Comparison of ENCODE assay signal across 16 cellular contexts in the genomic region with DNA sequence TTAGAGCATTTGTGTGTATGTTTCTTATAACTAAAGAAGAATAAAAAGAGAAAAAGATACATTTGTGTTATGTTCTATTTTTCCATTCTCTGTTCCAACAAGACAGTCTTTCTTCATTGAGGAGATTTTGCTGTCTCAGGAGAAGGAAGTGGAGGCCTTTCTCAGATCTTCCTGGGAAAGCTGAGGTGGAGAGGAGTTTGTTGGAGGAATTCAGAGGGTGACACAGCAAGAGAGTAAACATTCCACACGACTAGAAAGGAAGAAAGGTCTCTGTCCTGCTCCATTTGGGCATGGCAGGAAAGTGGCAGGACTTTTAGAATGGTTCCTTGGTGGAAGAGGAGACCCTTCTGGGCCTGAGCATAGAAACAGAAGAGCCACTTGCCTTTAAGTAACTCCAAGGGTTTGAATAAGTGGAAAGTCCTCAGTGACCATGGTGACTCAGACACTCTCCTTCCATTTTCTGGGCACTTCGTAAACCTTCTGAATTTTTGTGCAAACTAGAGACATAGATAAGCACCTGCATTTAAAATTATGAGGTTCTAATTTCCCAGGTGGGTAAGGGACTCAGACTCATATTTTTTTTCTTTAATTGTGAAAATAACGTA.
"Had no signal": no experiment of that assay in that cellular context is flagged by ENCODE, and none has a peak within 500 bp of the region (broad histone marks: within the 10 kb centered on the region; RNA-seq: fewer than 3 reads in every experiment).

No MANE protein-coding gene starts in this region.

- H3K36me3 ChIP-seq: adrenal gland, spleen, suprapubic skin, upper lobe of left lung had no signal

- H3K4me3 ChIP-seq: adrenal gland, coronary artery, spleen, suprapubic skin, upper lobe of left lung had no signal

- DNase-seq: activated CD4-positive, alpha-beta T cell treated with anti-CD3 and anti-CD28 coated beads, Interleukin-2, amount 10 ng/mL, durations not matched to agents 24 days and 14 days; activated naive CD4-positive, alpha-beta T cell treated with anti-CD3 and anti-CD28 coated beads for 36 hours; adrenal gland; central memory CD4-positive, alpha-beta T cell; effector CD8-positive, alpha-beta T cell; hypothalamus; left cardiac atrium; spleen; stimulated activated CD4-positive, alpha-beta T cell treated with anti-CD3 and anti-CD28 coated beads, Interleukin-1b, Interleukin-23, amount 100 ng/mL, for 48 hours; stimulated activated naive B cell treated with anti-CD40 and anti-IgM and Interleukin-4, amounts not matched to agents 10 μg/mL and 1 μg/mL and 100 μg/mL, for 72 hours had no signal

- H3K27me3 ChIP-seq: adrenal gland, spleen, suprapubic skin, upper lobe of left lung had no signal

- H3K4me3 Mint-ChIP-seq: activated CD4-positive, alpha-beta T cell treated with anti-CD3 and anti-CD28 coated beads, Interleukin-2, amount 10 ng/mL, durations not matched to agents 24 days and 14 days; activated naive CD4-positive, alpha-beta T cell treated with anti-CD3 and anti-CD28 coated beads for 36 hours; natural killer cell treated with Interleukin-12 subunit alpha and Interleukin-12 subunit beta and Interleukin-15 and Interleukin-18, amount 100 ng/mL, for 72 hours; stimulated activated naive B cell treated with anti-CD40 and anti-IgM and Interleukin-4, amounts not matched to agents 10 μg/mL and 1 μg/mL and 100 μg/mL, for 72 hours; T-helper 1 cell treated with Interleukin-12 subunit alpha and Interleukin-12 subunit beta and Interleukin-4 antibody, amounts not matched to agents 30 μg/mL and 1 μg/mL, for 36 hours had no signal

- H3K27ac Mint-ChIP-seq: activated CD4-positive, alpha-beta T cell treated with anti-CD3 and anti-CD28 coated beads, Interleukin-2, amount 10 ng/mL, durations not matched to agents 24 days and 14 days; natural killer cell treated with Interleukin-12 subunit alpha and Interleukin-12 subunit beta and Interleukin-15 and Interleukin-18, amount 100 ng/mL, for 72 hours; stimulated activated naive B cell treated with anti-CD40 and anti-IgM and Interleukin-4, amounts not matched to agents 10 μg/mL and 1 μg/mL and 100 μg/mL, for 72 hours; T-helper 1 cell treated with Interleukin-12 subunit alpha and Interleukin-12 subunit beta and Interleukin-4 antibody, amounts not matched to agents 30 μg/mL and 1 μg/mL, for 36 hours had no signal

- H3K9me3 Mint-ChIP-seq: activated CD4-positive, alpha-beta T cell treated with anti-CD3 and anti-CD28 coated beads, Interleukin-2, amount 10 ng/mL, durations not matched to agents 24 days and 14 days; activated naive CD4-positive, alpha-beta T cell treated with anti-CD3 and anti-CD28 coated beads for 36 hours; stimulated activated naive B cell treated with anti-CD40 and anti-IgM and Interleukin-4, amounts not matched to agents 10 μg/mL and 1 μg/mL and 100 μg/mL, for 72 hours; T-helper 1 cell treated with Interleukin-12 subunit alpha and Interleukin-12 subunit beta and Interleukin-4 antibody, amounts not matched to agents 30 μg/mL and 1 μg/mL, for 36 hours had no signal

- H3K4me1 Mint-ChIP-seq: stimulated activated naive B cell treated with anti-CD40 and anti-IgM and Interleukin-4, amounts not matched to agents 10 μg/mL and 1 μg/mL and 100 μg/mL, for 72 hours had no signal

- ATAC-seq: left cardiac atrium; natural killer cell treated with Interleukin-12 subunit alpha and Interleukin-12 subunit beta and Interleukin-15 and Interleukin-18, amount 100 ng/mL, for 72 hours; sciatic nerve; stimulated activated naive B cell treated with anti-CD40 and anti-IgM and Interleukin-4, amounts not matched to agents 10 μg/mL and 1 μg/mL and 100 μg/mL, for 72 hours had no signal

- H3K4me1 ChIP-seq: adrenal gland, spleen, suprapubic skin, upper lobe of left lung had no signal

- H3K27ac ChIP-seq: adrenal gland, coronary artery, spleen, suprapubic skin, upper lobe of left lung had no signal

- H3K36me3 Mint-ChIP-seq: natural killer cell treated with Interleukin-12 subunit alpha and Interleukin-12 subunit beta and Interleukin-15 and Interleukin-18, amount 100 ng/mL, for 72 hours; stimulated activated naive B cell treated with anti-CD40 and anti-IgM and Interleukin-4, amounts not matched to agents 10 μg/mL and 1 μg/mL and 100 μg/mL, for 72 hours had no signal

- H3K27me3 Mint-ChIP-seq: activated CD4-positive, alpha-beta T cell treated with anti-CD3 and anti-CD28 coated beads, Interleukin-2, amount 10 ng/mL, durations not matched to agents 24 days and 14 days; natural killer cell treated with Interleukin-12 subunit alpha and Interleukin-12 subunit beta and Interleukin-15 and Interleukin-18, amount 100 ng/mL, for 72 hours had no signal

- H3K9me3 ChIP-seq: spleen, suprapubic skin, upper lobe of left lung had no signal
